8 cellular contexts compared by ENCODE assay signal in genomic region chr5:138491284-138491648, GRCh38. TPM values are rescaled to one million over a fixed set of nuclear protein-coding genes. Genes with fewer than 3 reads are reported as not detected.
DNase-seq lines count a peak whose midpoint lies in the region; FAIRE-seq and TF ChIP-seq lines count a peak whose summit lies in the region.

No MANE protein-coding gene starts in this region.

- peaks cover 14% of the 10 kb centered on the region for H3K4me1 Mint-ChIP-seq in Calu3 (ENCODE audit: low read depth, unreplicated experiment)

- H3K4me1 ChIP-seq in endothelial cell of umbilical vein (ENCODE audit: control insufficient read depth, extremely low read depth, insufficient read depth, low read length): peaks cover 9% of the 10 kb centered on the region
- H3K4me1 ChIP-seq in osteoblast (ENCODE audit: insufficient read depth, low read length): peaks cover 46% of the 10 kb centered on the region

- POLR2A ChIA-PET in endothelial cell of umbilical vein (lab: Charles Lee): no interaction called here

- H3K36me3 Mint-ChIP-seq in Calu3 (ENCODE audit: insufficient read depth, unreplicated experiment): peaks cover 16% of the 10 kb centered on the region

- no peak for TF ChIP-seq CTCF in Calu3 (IDR thresholded peaks at IDR 0.05; ENCODE audit: unreplicated experiment)
- TF ChIP-seq CTCF in NB4 (IDR thresholded peaks at IDR 0.05; ENCODE audit: low read depth, low read length): no peak
- no peak for TF ChIP-seq CTCF in endothelial cell of umbilical vein (IDR thresholded peaks at IDR 0.05; ENCODE audit: extremely low read depth in 1 of 2, insufficient read depth in 1 of 2, low read depth in 1 of 2, low read length in 2 of 2)
- no peak for TF ChIP-seq CTCF in osteoblast (IDR thresholded peaks at IDR 0.05; ENCODE audit: extremely low read depth, low read depth, low read length)

- CTCF ChIA-PET in Calu3 (lab: Charles Lee): no interaction called here
- CTCF ChIA-PET in endothelial cell of umbilical vein (lab: Charles Lee): no interaction called here

- H2AFZ ChIP-seq in endothelial cell of umbilical vein (ENCODE audit: low read depth, low read length) (peak overlapping the region; percentile 93), osteoblast (ENCODE audit: low read length) (peak overlapping the region; percentile 82)

- H3K9ac ChIP-seq in endothelial cell of umbilical vein (replicated peaks; ENCODE audit: extremely low read depth, insufficient read depth, low read length): peak overlapping the region; percentile 29

- intact Hi-C loops in Calu3 (cut with micrococcal nuclease; ENCODE audit: unreplicated experiment): no loop called here
- intact Hi-C loops in endothelial cell of umbilical vein (cut with micrococcal nuclease): no loop called here

- no peaks in the 10 kb centered on the region for H3K9me3 Mint-ChIP-seq in Calu3 (ENCODE audit: low read depth, unreplicated experiment)

- H3K79me2 ChIP-seq in endothelial cell of umbilical vein (ENCODE audit: control insufficient read depth, insufficient read depth, low read length) (no peaks in the 10 kb centered on the region), osteoblast (ENCODE audit: insufficient read depth, low read length) (no peaks in the 10 kb centered on the region)

- H4K20me1 ChIP-seq in endothelial cell of umbilical vein (replicated peaks; ENCODE audit: control insufficient read depth, extremely low read depth, insufficient read depth, low read length): no peaks in the 10 kb centered on the region
- H4K20me1 ChIP-seq in osteoblast (ENCODE audit: insufficient read depth, low read length): no peaks in the 10 kb centered on the region

- peaks cover 39% of the 10 kb centered on the region for H3K27me3 Mint-ChIP-seq in Calu3 (ENCODE audit: unreplicated experiment)

- H3K27ac ChIP-seq in endothelial cell of umbilical vein (ENCODE audit: insufficient read depth, low read depth, low read length) (no peak overlapping the region), osteoblast (ENCODE audit: low read depth, low read length) (peak overlapping the region; percentile 51)

- DNase-seq in Calu3 (no peak), NB4 (ENCODE audit: low read depth) (no peak), endothelial cell of umbilical vein (ENCODE audit: low read depth, low spot score) (peak; percentile 0), osteoblast (ENCODE audit: insufficient read length, low spot score, missing footprints) (no peak), Ammon's horn (ENCODE audit: low spot score) (no peak), AG08395 (ENCODE audit: low spot score) (no peak), DMS153 (lab: John Stamatoyannopoulos, UW) (no peak), OCI-M1 (lab: John Stamatoyannopoulos, UW) (no peak)

- no peaks in the 10 kb centered on the region for H3K9me3 ChIP-seq in endothelial cell of umbilical vein (replicated peaks; ENCODE audit: control insufficient read depth, insufficient read depth, low read length)
- H3K9me3 ChIP-seq in osteoblast (ENCODE audit: low read depth, low read length): no peaks in the 10 kb centered on the region

- no peak overlapping the region for H3K27ac Mint-ChIP-seq in Calu3 (ENCODE audit: unreplicated experiment)

- peak overlapping the region; percentile 80 for H3K4me3 Mint-ChIP-seq in Calu3 (ENCODE audit: low read depth, unreplicated experiment)

- peak overlapping the region; percentile 67 for H3K4me2 ChIP-seq in endothelial cell of umbilical vein (ENCODE audit: insufficient read depth, low read length)
- peak overlapping the region; percentile 92 for H3K4me2 ChIP-seq in osteoblast (ENCODE audit: insufficient read depth, low read length)

- TF ChIP-seq POLR2A in NB4 (IDR thresholded peaks at IDR 0.05; ENCODE audit: extremely low read depth, insufficient read length) (no peak), endothelial cell of umbilical vein (IDR thresholded peaks at IDR 0.05; ENCODE audit: low read depth, low read length) (no peak)

- dilution Hi-C loops in endothelial cell of umbilical vein (cut with MboI; ENCODE audit: extremely low pct_ligation_motif_present, low sequenced_read_pairs): no loop called here

- H3K27me3 ChIP-seq in endothelial cell of umbilical vein (ENCODE audit: control insufficient read depth in 2 of 2, insufficient read depth in 2 of 2, low read length in 2 of 2) (peaks cover 11 to 22% of the 10 kb centered on the region in 2 experiments), osteoblast (ENCODE audit: insufficient read depth, low read length) (no peaks in the 10 kb centered on the region)

- H3K36me3 ChIP-seq in endothelial cell of umbilical vein (ENCODE audit: control insufficient read depth in 2 of 2, extremely low read depth in 1 of 2, insufficient read depth in 2 of 2, low read length in 2 of 2): no peaks in the 10 kb centered on the region
- H3K36me3 ChIP-seq in osteoblast (ENCODE audit: insufficient read depth, low read length): no peaks in the 10 kb centered on the region

- no TSS peak for BruUV-seq in Calu3 (replicated peaks; lab: Mats Ljungman, UMichigan)
- no TSS peak for BruUV-seq in endothelial cell of umbilical vein (replicated peaks; lab: Mats Ljungman, UMichigan)

- no peak for FAIRE-seq in endothelial cell of umbilical vein (lab: Jason Lieb, UNC)

- H3K9me1 ChIP-seq in endothelial cell of umbilical vein (replicated peaks; ENCODE audit: control insufficient read depth, extremely low read depth, insufficient read depth, low read length): no peaks in the 10 kb centered on the region

- H3K4me3 ChIP-seq in NB4 (ENCODE audit: low read depth, low read length) (peak overlapping the region; percentile 36), endothelial cell of umbilical vein (replicated peaks in 1 of 3; ENCODE audit: insufficient read depth in 1 of 3, low read depth in 1 of 3, low read length in 3 of 3) (peak overlapping the region in 1 of 3 experiments; percentile 4), osteoblast (ENCODE audit: insufficient read depth, low read length) (peak overlapping the region; percentile 76)

TF ChIP-seq in endothelial cell of umbilical vein, 7 proteins besides CTCF, POLR2A, EP300 and RAD21:
- TF ChIP-seq FOS (IDR thresholded peaks at IDR 0.05; ENCODE audit: borderline replicate concordance, insufficient read depth, low read length) (no peak), GATA2 (IDR thresholded peaks at IDR 0.05; ENCODE audit: insufficient read depth, insufficient read length, low read depth, low read length) (no peak), MYC (IDR thresholded peaks at IDR 0.05; ENCODE audit: low read depth, low read length) (no peak), MAX (IDR thresholded peaks at IDR 0.05; ENCODE audit: insufficient read depth, insufficient read length) (no peak), JUN (IDR thresholded peaks at IDR 0.05; ENCODE audit: borderline replicate concordance, insufficient read depth, insufficient read length, low read depth) (no peak), POLR2AphosphoS5 (IDR thresholded peaks at IDR 0.05; ENCODE audit: insufficient read depth, low read depth, low read length) (no peak), EZH2 (IDR thresholded peaks at IDR 0.05; ENCODE audit: borderline replicate concordance, low read depth, low read length, severe bottlenecking) (no peak)

RNA-seq across cellular contexts. Expression of gene EGR1, which starts 26.0 kb away (rescaled TPM):
- total RNA-seq in Calu3 (2022): 97.0 TPM in 2 replicates
- 5.5 and 12.7 TPM in 2 replicates for total RNA-seq in endothelial cell of umbilical vein
- 6.5 and 7.2 TPM in 2 replicates for polyA plus RNA-seq in endothelial cell of umbilical vein
- polyA plus RNA-seq in endothelial cell of umbilical vein (2011; cell fraction: cytosol; rRNA removed): 6.2 and 12.4 TPM in 2 replicates
- polyA plus RNA-seq in endothelial cell of umbilical vein (2011; cell fraction: nucleus; rRNA removed): 21.1 and 28.3 TPM in 2 replicates
- polyA plus RNA-seq in endothelial cell of umbilical vein (2012): 10.3 and 11.0 TPM in 2 replicates
- polyA minus RNA-seq in endothelial cell of umbilical vein: 6.2 and 6.7 TPM in 2 replicates
- polyA minus RNA-seq in endothelial cell of umbilical vein (2011; cell fraction: cytosol; rRNA and poly(A)+ RNA removed): 1.0 TPM
- 8.8 and 18.4 TPM in 2 replicates for polyA minus RNA-seq in endothelial cell of umbilical vein (2011; cell fraction: nucleus; rRNA and poly(A)+ RNA removed)
- total RNA-seq in osteoblast: 2.2 and 2.7 TPM in 2 replicates

RNA-seq across cellular contexts. Expression of gene ETF1, which starts 51.8 kb away (rescaled TPM):
- total RNA-seq in Calu3 (2022): 159 and 164 TPM in 2 replicates
- 103 and 114 TPM in 2 replicates for total RNA-seq in endothelial cell of umbilical vein
- polyA plus RNA-seq in endothelial cell of umbilical vein: 27.5 and 32.9 TPM in 2 replicates
- 41.6 and 46.3 TPM in 2 replicates for polyA plus RNA-seq in endothelial cell of umbilical vein (2011; cell fraction: cytosol; rRNA removed)
- 44.0 and 51.8 TPM in 2 replicates for polyA plus RNA-seq in endothelial cell of umbilical vein (2011; cell fraction: nucleus; rRNA removed)
- polyA plus RNA-seq in endothelial cell of umbilical vein (2012): 68.3 and 105 TPM in 2 replicates
- 46.4 and 54.1 TPM in 2 replicates for polyA minus RNA-seq in endothelial cell of umbilical vein
- 66.0 TPM for polyA minus RNA-seq in endothelial cell of umbilical vein (2011; cell fraction: cytosol; rRNA and poly(A)+ RNA removed)
- 29.2 and 35.0 TPM in 2 replicates for polyA minus RNA-seq in endothelial cell of umbilical vein (2011; cell fraction: nucleus; rRNA and poly(A)+ RNA removed)
- 113 and 116 TPM in 2 replicates for total RNA-seq in osteoblast

RNA-seq across cellular contexts. Expression of gene REEP2, which starts 52.4 kb away (rescaled TPM):
- 2.5 and 2.7 TPM in 2 replicates for total RNA-seq in Calu3 (2022)
- 4.0 and 4.4 TPM in 2 replicates for total RNA-seq in endothelial cell of umbilical vein
- polyA plus RNA-seq in endothelial cell of umbilical vein: 4.8 and 5.3 TPM in 2 replicates
- 4.3 and 4.5 TPM in 2 replicates for polyA plus RNA-seq in endothelial cell of umbilical vein (2011; cell fraction: cytosol; rRNA removed)
- 5.3 and 6.5 TPM in 2 replicates for polyA plus RNA-seq in endothelial cell of umbilical vein (2011; cell fraction: nucleus; rRNA removed)
- polyA plus RNA-seq in endothelial cell of umbilical vein (2012): 2.4 and 3.5 TPM in 2 replicates
- 5.2 and 9.2 TPM in 2 replicates for polyA minus RNA-seq in endothelial cell of umbilical vein
- polyA minus RNA-seq in endothelial cell of umbilical vein (2011; cell fraction: cytosol; rRNA and poly(A)+ RNA removed): not detected
- 1.1 and 1.9 TPM in 2 replicates for polyA minus RNA-seq in endothelial cell of umbilical vein (2011; cell fraction: nucleus; rRNA and poly(A)+ RNA removed)
- total RNA-seq in osteoblast: 1.5 and 2.2 TPM in 2 replicates
